ENCODE assay signal across 26 cellular contexts in the genomic region with DNA sequence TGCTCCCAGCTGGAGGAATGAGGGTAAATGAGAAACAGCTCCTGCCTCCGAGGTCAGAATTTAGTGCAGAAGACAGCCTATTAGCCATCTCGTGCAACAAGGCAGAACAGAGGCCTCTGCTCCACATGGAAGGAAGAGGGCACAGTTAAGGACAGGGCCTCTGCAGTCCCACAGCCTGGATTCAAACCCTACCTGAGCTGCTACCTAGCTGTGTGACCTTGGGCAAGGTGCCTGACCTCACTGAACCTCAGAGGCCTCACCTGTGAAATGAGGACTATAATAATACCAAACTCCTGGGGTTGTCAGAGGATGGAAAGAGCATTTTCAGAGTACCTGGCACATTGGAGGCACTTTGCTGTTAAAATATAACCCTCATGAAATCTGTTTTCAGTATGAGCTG.
"Had no signal": no experiment of that assay in that cellular context is flagged by ENCODE, and none has a peak within 500 bp of the region (broad histone marks: within the 10 kb centered on the region; RNA-seq: fewer than 3 reads in every experiment).

No MANE protein-coding gene starts in this region.

- H3K27ac ChIP-seq: adrenal gland, breast epithelium, SJCRH30, WERI-Rb-1 had no signal

- H3K4me1 ChIP-seq: adrenal gland, breast epithelium had no signal

- H3K4me2 ChIP-seq: SK-N-SH had no signal

- ATAC-seq: activated CD4-positive, alpha-beta T cell treated with anti-CD3 and anti-CD28 coated beads for 36 hours; activated CD8-positive, alpha-beta T cell treated with anti-CD3 and anti-CD28 coated beads, Interleukin-2, amount 10 ng/mL, durations not matched to agents 7 days and 5 days; Panc1; Right ventricle myocardium inferior had no signal

- DNase-seq: activated CD4-positive, alpha-beta T cell treated with anti-CD3 and anti-CD28 coated beads for 36 hours; activated CD4-positive, alpha-beta T cell treated with anti-CD3 and anti-CD28 coated beads, Interleukin-2, amount 50 U/mL, for 4 hours; activated CD8-positive, alpha-beta memory T cell treated with anti-CD3 and anti-CD28 coated beads, Interleukin-2, amount 50 U/mL, for 48 hours; activated CD8-positive, alpha-beta T cell treated with anti-CD3 and anti-CD28 coated beads, Interleukin-2, amount 10 ng/mL, durations not matched to agents 7 days and 5 days; activated naive CD4-positive, alpha-beta T cell treated with anti-CD3 and anti-CD28 coated beads, Interleukin-2, amount 50 U/mL, for 16 hours; activated naive CD8-positive, alpha-beta T cell treated with anti-CD3 and anti-CD28 coated beads, Interleukin-2, amount 10 ng/mL, durations not matched to agents 7 days and 5 days; activated T-cell treated with anti-CD3 and anti-CD28 coated beads, Interleukin-2, amount 50 U/mL, for 1 hour; adrenal gland; anterior cingulate cortex; MG63; NCI-H1105; NCI-H1436; NCI-H1694 treated with DMSO at 0.1 percent for 48 hours; NCI-H2081; NCI-H510A treated with DMSO at 0.1 percent for 48 hours; NCI-H69; NK-92 treated with Interleukin-12 subunit alpha and Interleukin-12 subunit beta, amount 100 ng/mL, for 24 hours; OCI-M1; RPMI8226; SJCRH30; SK-N-SH; T-helper 1 cell; WERI-Rb-1 had no signal

- H3K9ac ChIP-seq: SK-N-SH had no signal

- H3K36me3 ChIP-seq: adrenal gland, breast epithelium, MG63, SJCRH30, WERI-Rb-1 had no signal

- H3K4me3 ChIP-seq: adrenal gland, breast epithelium, MG63, SJCRH30 had no signal

- H3K27me3 ChIP-seq: adrenal gland, breast epithelium, MG63, SJCRH30 had no signal

- H3K9me3 ChIP-seq: adrenal gland, breast epithelium, MG63, SJCRH30, SK-N-SH had no signal
